In the genomic region with DNA sequence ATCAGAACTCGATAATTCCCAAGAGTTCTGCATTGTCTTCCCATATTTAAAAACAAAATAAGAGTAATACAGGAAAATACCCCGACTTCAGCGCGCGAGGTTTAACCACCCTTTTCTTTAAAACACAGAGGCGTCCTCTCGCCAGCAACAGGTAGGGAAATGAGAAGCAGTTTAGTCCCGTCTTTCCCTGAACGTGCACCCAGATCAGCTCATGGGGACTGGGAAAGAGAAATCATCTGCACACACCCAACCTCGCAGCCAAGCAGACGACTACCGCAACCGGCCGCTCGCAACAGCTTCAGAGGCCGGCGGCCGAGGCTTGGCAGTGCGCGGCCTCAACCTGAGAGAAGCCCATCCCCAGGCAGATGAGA, we compare ENCODE assay signal across 8 cellular contexts. TPM values are rescaled to one million over a fixed set of nuclear protein-coding genes. Genes with fewer than 3 reads are reported as not detected.
DNase-seq lines count a peak whose midpoint lies in the region; ATAC-seq and TF ChIP-seq lines count a peak whose summit lies in the region.

No MANE protein-coding gene starts in this region.

- H3K4me1 ChIP-seq in iPS DF 6.9 (ENCODE audit: control insufficient read depth, insufficient read depth, low read length) (peaks cover 3% of the 10 kb centered on the region; the same call in 1 of the 2 replicates), spleen (peaks cover 26 to 56% (median 41%) of the 10 kb centered on the region in 6 donors)

- ATAC-seq in activated CD8-positive, alpha-beta T cell treated with anti-CD3 and anti-CD28 coated beads for 36 hours = no peak
- ATAC-seq in HG03571 (IDR thresholded peaks at IDR 0.05; ENCODE audit: unreplicated experiment) (no peak), HG02840 (IDR thresholded peaks at IDR 0.05; ENCODE audit: low FRiP score, unreplicated experiment) (no peak)

- peak overlapping the region; percentile 97 for H3K4me3 Mint-ChIP-seq in activated naive CD4-positive, alpha-beta T cell treated with anti-CD3 and anti-CD28 coated beads for 36 hours
- H3K4me3 Mint-ChIP-seq in activated CD8-positive, alpha-beta T cell treated with anti-CD3 and anti-CD28 coated beads for 36 hours = peak overlapping the region; percentile 98

- no peaks in the 10 kb centered on the region for H3K27me3 ChIP-seq in iPS DF 6.9 (ENCODE audit: control insufficient read depth, insufficient read depth, low read length)
- no peaks in the 10 kb centered on the region for H3K27me3 ChIP-seq in spleen (replicated peaks in 1 of 7)

- no peaks in the 10 kb centered on the region for H3K9me3 Mint-ChIP-seq in activated naive CD4-positive, alpha-beta T cell treated with anti-CD3 and anti-CD28 coated beads for 36 hours
- peaks cover 2% of the 10 kb centered on the region for H3K9me3 Mint-ChIP-seq in activated CD8-positive, alpha-beta T cell treated with anti-CD3 and anti-CD28 coated beads for 36 hours

- H3K9me3 ChIP-seq in iPS DF 6.9 (ENCODE audit: control insufficient read depth, insufficient read depth, low read length) (no peaks in the 10 kb centered on the region), spleen (no peaks in the 10 kb centered on the region)

- H3K36me3 Mint-ChIP-seq in activated naive CD4-positive, alpha-beta T cell treated with anti-CD3 and anti-CD28 coated beads for 36 hours (ENCODE audit: low read depth) = peaks cover 7% of the 10 kb centered on the region
- H3K36me3 Mint-ChIP-seq in activated CD8-positive, alpha-beta T cell treated with anti-CD3 and anti-CD28 coated beads for 36 hours (ENCODE audit: low read depth) = peaks cover 28% of the 10 kb centered on the region

- WGBS in iPS DF 6.9 (ENCODE audit: insufficient coverage, insufficient read length) = no CpG with 5 or more reads among the region's 20 CpGs
- WGBS in spleen, 5 donors = 0 to 1% (median 0%) methylated on average over 10 to 20 of the region's 20 CpGs

- no peaks in the 10 kb centered on the region; the same call in 1 of the 2 replicates for H3K36me3 ChIP-seq in iPS DF 6.9 (ENCODE audit: control insufficient read depth, insufficient read depth, low read length)
- H3K36me3 ChIP-seq in spleen = peaks cover 0 to 21% (median 10%) of the 10 kb centered on the region in 6 donors

- CTCF ChIA-PET in activated naive CD4-positive, alpha-beta T cell treated with anti-CD3 and anti-CD28 coated beads for 36 hours (lab: Charles Lee) = no interaction called here
- CTCF ChIA-PET in activated CD8-positive, alpha-beta T cell treated with anti-CD3 and anti-CD28 coated beads for 36 hours (lab: Charles Lee) = no interaction called here

- H3K4me1 Mint-ChIP-seq in activated naive CD4-positive, alpha-beta T cell treated with anti-CD3 and anti-CD28 coated beads for 36 hours (ENCODE audit: low read depth) = peaks cover 38% of the 10 kb centered on the region
- peaks cover 34% of the 10 kb centered on the region for H3K4me1 Mint-ChIP-seq in activated CD8-positive, alpha-beta T cell treated with anti-CD3 and anti-CD28 coated beads for 36 hours (ENCODE audit: low read depth)

- intact Hi-C loops in activated naive CD4-positive, alpha-beta T cell treated with anti-CD3 and anti-CD28 coated beads for 36 hours (cut with micrococcal nuclease) = loop anchor here (1.0 to 2.0 kb wide), 2 partner anchors 31 to 826 kb away; partner anchors contain the start of gene DDX50
- intact Hi-C loops in activated CD8-positive, alpha-beta T cell treated with anti-CD3 and anti-CD28 coated beads for 36 hours (cut with micrococcal nuclease) = no loop called here
- intact Hi-C loops in spleen (cut with DNase I; ENCODE audit: low total_unique reads) = no loop called here

- no peak for DNase-seq in activated naive CD4-positive, alpha-beta T cell treated with anti-CD3 and anti-CD28 coated beads for 36 hours
- no peak for DNase-seq in activated naive CD4-positive, alpha-beta T cell treated with Interleukin-2 at 50 U/mL for 16 hours
- no peak for DNase-seq in activated CD8-positive, alpha-beta T cell treated with anti-CD3 and anti-CD28 coated beads for 36 hours
- DNase-seq in iPS DF 6.9 (ENCODE audit: low read depth, low spot score) = no peak
- DNase-seq in spleen = no peak
- DNase-seq in NCI-H187 treated with DMSO at 0.1 percent for 48 hours (lab: John Stamatoyannopoulos, UW) = no peak

- TF ChIP-seq CTCF in activated CD8-positive, alpha-beta T cell treated with anti-CD3 and anti-CD28 coated beads for 36 hours (IDR thresholded peaks at IDR 0.05) = no peak
- TF ChIP-seq CTCF in spleen (IDR thresholded peaks at IDR 0.05 in 8 of 11, conservative IDR thresholded peaks at IDR 0.05 in 3 of 11) = no peak

- H3K27ac Mint-ChIP-seq in activated naive CD4-positive, alpha-beta T cell treated with anti-CD3 and anti-CD28 coated beads for 36 hours = peak overlapping the region; percentile 91
- peak overlapping the region; percentile 94 for H3K27ac Mint-ChIP-seq in activated CD8-positive, alpha-beta T cell treated with anti-CD3 and anti-CD28 coated beads for 36 hours

- H3K27me3 Mint-ChIP-seq in activated naive CD4-positive, alpha-beta T cell treated with anti-CD3 and anti-CD28 coated beads for 36 hours (ENCODE audit: low read depth) = no peaks in the 10 kb centered on the region
- H3K27me3 Mint-ChIP-seq in activated CD8-positive, alpha-beta T cell treated with anti-CD3 and anti-CD28 coated beads for 36 hours = no peaks in the 10 kb centered on the region

- no peak for TF ChIP-seq POLR2A in spleen (IDR thresholded peaks at IDR 0.05)

- H3K4me3 ChIP-seq in iPS DF 6.9 (ENCODE audit: low read length) (peak overlapping the region; percentile 91), spleen (peak overlapping the region; percentile 63 to 94 (median 82))

- H3K27ac ChIP-seq in iPS DF 6.9 (ENCODE audit: low read length) (no peak overlapping the region), spleen (peak overlapping the region; percentile 93 to 100 (median 100))

- POLR2A ChIA-PET in activated CD8-positive, alpha-beta T cell treated with anti-CD3 and anti-CD28 coated beads for 36 hours (lab: Charles Lee) = interaction anchor here (1.0 kb wide), 1 partner anchor 9 kb away, joined by 4 read pairs; no protein-coding TSS in a partner anchor

RNA-seq across cellular contexts. Expression of gene HERC4, which starts 0.7 kb away (rescaled TPM):
- total RNA-seq in activated naive CD4-positive, alpha-beta T cell treated with anti-CD3 and anti-CD28 coated beads for 36 hours = 10 to 100 TPM; 42.2 to 45.0 TPM
- total RNA-seq in activated CD8-positive, alpha-beta T cell treated with anti-CD3 and anti-CD28 coated beads for 36 hours = 10 to 100 TPM; 59.3 to 59.6 TPM
- total RNA-seq in spleen = 100 to 1,000 TPM in 5 of 7 donors, 10 to 100 TPM in 2; 75.5 to 124 (median 104) TPM
- 10 to 100 TPM; 18.2 to 23.3 (median 19.5) TPM for polyA plus RNA-seq in spleen

RNA-seq across cellular contexts. Expression of gene MYPN, which starts 34.9 kb away (rescaled TPM):
- not detected for total RNA-seq in activated naive CD4-positive, alpha-beta T cell treated with anti-CD3 and anti-CD28 coated beads for 36 hours
- total RNA-seq in activated CD8-positive, alpha-beta T cell treated with anti-CD3 and anti-CD28 coated beads for 36 hours = not detected
- under 1 TPM in 3 of 7 donors, not detected in 4; 0.06 to 0.94 (median 0.10) TPM for total RNA-seq in spleen
- polyA plus RNA-seq in spleen = under 1 TPM in 2 of 3 donors, not detected in 1; 0.03 to 0.04 TPM
